Comparison of ENCODE assay signal across 16 cellular contexts in the genomic region with DNA sequence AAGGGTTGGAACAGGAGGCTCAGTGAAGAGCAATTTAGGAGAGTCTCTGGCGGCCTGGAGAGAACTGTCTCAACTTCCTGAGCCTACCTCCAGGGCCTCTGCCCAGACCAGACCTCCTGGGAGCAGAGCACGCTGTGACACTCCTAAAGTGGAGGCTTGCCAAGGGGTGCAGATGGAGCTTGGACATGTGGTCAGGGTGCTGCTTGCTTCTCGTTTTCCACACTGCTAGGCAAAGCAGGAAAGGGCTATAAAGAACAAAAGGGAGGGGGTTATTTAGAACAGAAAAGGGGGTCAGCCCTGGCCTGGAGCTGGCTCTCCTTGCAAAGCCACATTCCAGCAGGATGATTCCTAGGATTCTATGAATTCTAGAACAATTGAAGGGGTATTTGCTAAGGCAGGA.
A peak's percentile ranks its signal among the peaks of the same experiment; 100 is the strongest.
DNase-seq lines count a peak whose midpoint lies in the region; ATAC-seq, FAIRE-seq and TF ChIP-seq lines count a peak whose summit lies in the region.
"Had no signal": no experiment of that assay in that cellular context is flagged by ENCODE, and none has a peak within 500 bp of the region (broad histone marks: within the 10 kb centered on the region; RNA-seq: fewer than 3 reads in every experiment).

No MANE protein-coding gene starts in this region.

- intact Hi-C loops in breast epithelium (cut with DNase I; ENCODE audit: low total_unique reads), result no loop called here

- H3K27me3 ChIP-seq in breast epithelium (no peaks in the 10 kb centered on the region), keratinocyte (ENCODE audit: control insufficient read depth, extremely low read depth, insufficient read depth, low read length) (no peaks in the 10 kb centered on the region)

- no peaks in the 10 kb centered on the region for H3K79me2 ChIP-seq in keratinocyte (ENCODE audit: control insufficient read depth, insufficient read depth, low read length)

- H3K9me3 ChIP-seq in breast epithelium, result no peaks in the 10 kb centered on the region
- H3K9me3 ChIP-seq in keratinocyte (ENCODE audit: control insufficient read depth, low read depth, low read length), result no peaks in the 10 kb centered on the region
- H3K9me3 ChIP-seq: A549 had no signal

- no peaks in the 10 kb centered on the region for H3K4me1 ChIP-seq in breast epithelium
- peaks cover 43% of the 10 kb centered on the region for H3K4me1 ChIP-seq in keratinocyte (ENCODE audit: control insufficient read depth, extremely low read depth, insufficient read depth, low read length)
- H3K4me1 ChIP-seq: A549 had no signal

- no peaks in the 10 kb centered on the region for H3K27me3 Mint-ChIP-seq in WTC11 (ENCODE audit: low read depth)
- H3K27me3 Mint-ChIP-seq: activated naive CD4-positive, alpha-beta T cell treated with anti-CD3 and anti-CD28 coated beads, Interleukin-2, amount 10 ng/mL, durations not matched to agents 7 days and 5 days; T-cell had no signal

- no peak for TF ChIP-seq POLR2A in breast epithelium (IDR thresholded peaks at IDR 0.05)

- H3K36me3 ChIP-seq in breast epithelium, result no peaks in the 10 kb centered on the region
- H3K36me3 ChIP-seq in keratinocyte (ENCODE audit: control insufficient read depth in 2 of 2, extremely low read depth in 1 of 2, insufficient read depth in 2 of 2, low read length in 2 of 2), result no peaks in the 10 kb centered on the region

- peak overlapping the region; percentile 67 for H2AFZ ChIP-seq in keratinocyte (ENCODE audit: control insufficient read depth, low read length)

- TF ChIP-seq CTCF in breast epithelium (IDR thresholded peaks at IDR 0.05) (no peak), WTC11 (IDR thresholded peaks at IDR 0.05) (no peak), keratinocyte (optimal IDR thresholded peaks at IDR 0.05 in 1 of 3, IDR thresholded peaks at IDR 0.05 in 1 of 3, conservative IDR thresholded peaks at IDR 0.05 in 1 of 3; ENCODE audit: extremely low read depth in 1 of 3, insufficient read depth in 2 of 3, low read length in 3 of 3) (no peak)

- peak; percentile 51 for FAIRE-seq in keratinocyte (lab: Jason Lieb, UNC)
- FAIRE-seq: A549, GM18507 had no signal

- in situ Hi-C loops in T47D (cut with HindIII; ENCODE audit: low pct_unique_long_range_greater_than_20kb, low sequenced_read_pairs), result no loop called here

- DNase-seq in T47D (ENCODE audit: low read depth in 1 of 2, low spot score in 1 of 2) (peak; percentile 22 to 88), breast epithelium (ENCODE audit: low spot score in 2 of 2) (no peak), WTC11 (ENCODE audit: low spot score) (no peak), keratinocyte (ENCODE audit: low read depth, low spot score) (no peak), SW 1271 (lab: John Stamatoyannopoulos, UW) (no peak), SW480 (ENCODE audit: low spot score) (no peak)
- no peak for DNase-seq in stimulated activated effector memory CD8-positive, alpha-beta T cell treated with anti-CD3 and anti-CD28 coated beads, Interleukin-12 subunit alpha, Interleukin-12 subunit beta, amount 100 ng/mL, for 72 hours (ENCODE audit: low spot score in 2 of 2)
- DNase-seq: activated CD4-positive, CD25-positive, alpha-beta regulatory T cell treated with anti-CD3 and anti-CD28 coated beads, Interleukin-2, amount 50 U/mL, for 72 hours; activated naive CD4-positive, alpha-beta T cell treated with anti-CD3 and anti-CD28 coated beads, Interleukin-2, amount 10 ng/mL, durations not matched to agents 7 days and 5 days; central memory CD4-positive, alpha-beta T cell; retina; stimulated activated CD4-positive, alpha-beta T cell treated with anti-CD3 and anti-CD28 coated beads, Interleukin-2, amount 100 ng/mL, for 48 hours; T-cell had no signal

- dilution Hi-C loops in keratinocyte (cut with MboI; ENCODE audit: extremely low pct_ligation_motif_present, low sequenced_read_pairs), result no loop called here

- peaks cover 40% of the 10 kb centered on the region for H3K4me1 Mint-ChIP-seq in WTC11
- peaks cover 34% of the 10 kb centered on the region for H3K4me1 Mint-ChIP-seq in stimulated activated effector memory CD8-positive, alpha-beta T cell treated with anti-CD3 and anti-CD28 coated beads, Interleukin-12 subunit alpha, Interleukin-12 subunit beta, amount 100 ng/mL, for 72 hours

- H3K4me3 ChIP-seq in breast epithelium (no peak overlapping the region), keratinocyte (ENCODE audit: control insufficient read depth in 2 of 3, extremely low read depth in 1 of 3, insufficient read depth in 2 of 3, low read depth in 1 of 3, low read length in 3 of 3) (no peak overlapping the region)
- H3K4me3 ChIP-seq: A549 had no signal

- H3K9ac ChIP-seq in keratinocyte (ENCODE audit: control insufficient read depth, extremely low read depth, insufficient read depth, low read length), result no peak overlapping the region

- H3K9me1 ChIP-seq in keratinocyte (ENCODE audit: control insufficient read depth, extremely low read depth, insufficient read depth, low read length), result no peaks in the 10 kb centered on the region

- H3K9me3 Mint-ChIP-seq in WTC11, result peaks cover 27% of the 10 kb centered on the region
- no peaks in the 10 kb centered on the region for H3K9me3 Mint-ChIP-seq in stimulated activated effector memory CD8-positive, alpha-beta T cell treated with anti-CD3 and anti-CD28 coated beads, Interleukin-12 subunit alpha, Interleukin-12 subunit beta, amount 100 ng/mL, for 72 hours
- H3K9me3 Mint-ChIP-seq: T-cell had no signal

- peaks cover 6% of the 10 kb centered on the region for H3K36me3 Mint-ChIP-seq in WTC11
- H3K36me3 Mint-ChIP-seq in stimulated activated effector memory CD8-positive, alpha-beta T cell treated with anti-CD3 and anti-CD28 coated beads, Interleukin-12 subunit alpha, Interleukin-12 subunit beta, amount 100 ng/mL, for 72 hours, result no peaks in the 10 kb centered on the region
- H3K36me3 Mint-ChIP-seq: activated naive CD4-positive, alpha-beta T cell treated with anti-CD3 and anti-CD28 coated beads, Interleukin-2, amount 10 ng/mL, durations not matched to agents 7 days and 5 days; T-cell had no signal

- peak overlapping the region; percentile 18 for H3K4me2 ChIP-seq in keratinocyte (ENCODE audit: control insufficient read depth, extremely low read depth, insufficient read depth, low read depth, low read length)
- H3K4me2 ChIP-seq: A549 had no signal

- H3K27ac ChIP-seq in breast epithelium, result no peak overlapping the region
- H3K27ac ChIP-seq in keratinocyte (ENCODE audit: control insufficient read depth, insufficient read depth, low read length), result peak overlapping the region; percentile 0
- H3K27ac ChIP-seq: A549 had no signal

- H3K4me3 Mint-ChIP-seq in WTC11, result no peak overlapping the region
- no peak overlapping the region for H3K4me3 Mint-ChIP-seq in stimulated activated effector memory CD8-positive, alpha-beta T cell treated with anti-CD3 and anti-CD28 coated beads, Interleukin-12 subunit alpha, Interleukin-12 subunit beta, amount 100 ng/mL, for 72 hours
- H3K4me3 Mint-ChIP-seq: activated naive CD4-positive, alpha-beta T cell treated with anti-CD3 and anti-CD28 coated beads, Interleukin-2, amount 10 ng/mL, durations not matched to agents 7 days and 5 days; T-cell had no signal

- ATAC-seq in WTC11 (peak; percentile 46; the same call in 1 of the 2 replicates), GM19023 (IDR thresholded peaks at IDR 0.05; ENCODE audit: unreplicated experiment) (no peak)
- no peak for ATAC-seq in stimulated activated effector memory CD8-positive, alpha-beta T cell treated with anti-CD3 and anti-CD28 coated beads, Interleukin-12 subunit alpha, Interleukin-12 subunit beta, amount 100 ng/mL, for 72 hours
- ATAC-seq: T-cell had no signal

- no peak overlapping the region for H3K27ac Mint-ChIP-seq in WTC11
- H3K27ac Mint-ChIP-seq in stimulated activated effector memory CD8-positive, alpha-beta T cell treated with anti-CD3 and anti-CD28 coated beads, Interleukin-12 subunit alpha, Interleukin-12 subunit beta, amount 100 ng/mL, for 72 hours, result peak overlapping the region; percentile 15
- H3K27ac Mint-ChIP-seq: activated naive CD4-positive, alpha-beta T cell treated with anti-CD3 and anti-CD28 coated beads, Interleukin-2, amount 10 ng/mL, durations not matched to agents 7 days and 5 days; T-cell had no signal

- no peaks in the 10 kb centered on the region for H4K20me1 ChIP-seq in keratinocyte (ENCODE audit: control insufficient read depth, extremely low read depth, insufficient read depth, low read length)

- CTCF ChIA-PET in WTC11 (lab: Charles Lee), result interaction anchor here (1.0 kb wide), 1 partner anchor 15 kb away, joined by 3 read pairs; no protein-coding TSS in a partner anchor

- POLR2A ChIA-PET in WTC11 (lab: Charles Lee), result no interaction called here

TF ChIP-seq in WTC11, 78 proteins besides CTCF, POLR2A, EP300 and RAD21:
- TF ChIP-seq RELA (CRISPR knock-in tag; IDR thresholded peaks at IDR 0.05; ENCODE audit: borderline replicate concordance) (no peak), FOXJ3 (CRISPR knock-in tag; IDR thresholded peaks at IDR 0.05; ENCODE audit: borderline replicate concordance) (no peak), ZNF425 (CRISPR knock-in tag; conservative IDR thresholded peaks at IDR 0.05) (no peak), KAT7 (CRISPR knock-in tag; IDR thresholded peaks at IDR 0.05; ENCODE audit: borderline replicate concordance) (no peak)
TF ChIP-seq in WTC11: peak in this region for 0.

Comparison
In these comparisons a context has a peak if more than half of its experiments do, and no peak if none do; other contexts are left out.
1. DNase-seq: peak in T47D (2 of 2); none in breast epithelium (0 of 2), WTC11 (single experiment), keratinocyte (single experiment), stimulated activated effector memory CD8-positive, alpha-beta T cell treated with anti-CD3 and anti-CD28 coated beads, Interleukin-12 subunit alpha, Interleukin-12 subunit beta, amount 100 ng/mL, for 72 hours (0 of 2), SW 1271 (0 of 2) and SW480 (single experiment).